8 cellular contexts compared by ENCODE assay signal in the genomic region with DNA sequence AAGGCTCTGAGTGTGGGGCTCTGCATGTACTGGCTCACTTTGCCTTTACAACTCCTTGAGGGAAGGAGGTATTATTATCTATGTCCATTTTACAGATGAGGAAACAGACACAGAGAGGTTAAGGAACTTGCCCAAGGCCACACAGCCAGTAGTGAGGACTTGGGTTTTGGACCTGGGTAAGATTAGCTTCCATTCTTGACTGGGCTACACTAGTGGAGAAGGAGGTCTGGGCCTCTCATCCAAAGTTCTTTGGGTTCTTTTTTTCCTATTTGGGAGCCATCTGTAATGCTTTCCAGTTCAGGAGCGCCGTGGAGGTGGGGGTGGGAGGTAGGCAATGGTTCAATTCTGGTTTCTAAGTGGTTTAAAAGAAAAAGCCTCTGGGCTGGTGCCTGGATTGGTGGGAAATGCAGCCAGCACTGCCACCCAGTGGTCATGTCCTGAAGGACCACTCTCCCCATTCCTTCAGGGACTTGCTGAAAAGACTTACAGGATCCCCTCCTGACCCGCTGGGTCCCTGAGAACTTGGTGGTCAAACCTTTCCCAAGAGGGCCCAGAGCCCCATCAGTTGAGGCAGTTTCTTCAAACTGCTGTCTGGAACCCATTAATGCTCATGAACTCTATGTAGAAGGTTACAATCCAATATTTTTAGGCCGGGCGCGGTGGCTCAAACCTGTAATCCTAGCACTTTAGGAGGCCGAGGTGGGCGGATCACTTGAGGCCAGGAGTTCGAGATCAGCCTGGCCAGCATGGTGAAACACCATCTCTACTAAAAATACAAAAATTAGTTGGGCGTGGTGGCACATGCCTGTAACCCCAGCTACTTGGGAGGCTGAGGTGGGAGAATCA. TPM values are rescaled to one million over a fixed set of nuclear protein-coding genes. Genes with fewer than 3 reads are reported as not detected.
DNase-seq lines count a peak whose midpoint lies in the region; ATAC-seq, FAIRE-seq and TF ChIP-seq lines count a peak whose summit lies in the region.

No MANE protein-coding gene starts in this region.

- H3K79me2 ChIP-seq in endothelial cell of umbilical vein (ENCODE audit: control insufficient read depth, insufficient read depth, low read length), result no peaks in the 10 kb centered on the region

- peaks cover 2% of the 10 kb centered on the region for H3K4me1 ChIP-seq in endothelial cell of umbilical vein (ENCODE audit: control insufficient read depth, extremely low read depth, insufficient read depth, low read length)
- H3K4me1 ChIP-seq in mucosa of descending colon (ENCODE audit: low read depth), result no peaks in the 10 kb centered on the region

- H3K36me3 Mint-ChIP-seq in activated CD8-positive, alpha-beta T cell treated with anti-CD3 and anti-CD28 coated beads for 36 hours (ENCODE audit: low read depth), result no peaks in the 10 kb centered on the region

- H3K4me3 Mint-ChIP-seq in activated CD8-positive, alpha-beta T cell treated with anti-CD3 and anti-CD28 coated beads for 36 hours, result no peak overlapping the region

- H3K27me3 ChIP-seq in AG04450 (ENCODE audit: control insufficient read depth, insufficient read depth, low read length), result peaks cover 5% of the 10 kb centered on the region
- H3K27me3 ChIP-seq in endothelial cell of umbilical vein (ENCODE audit: control insufficient read depth in 2 of 2, insufficient read depth in 2 of 2, low read length in 2 of 2), result no peaks in the 10 kb centered on the region

- no peaks in the 10 kb centered on the region for H3K4me1 Mint-ChIP-seq in activated CD8-positive, alpha-beta T cell treated with anti-CD3 and anti-CD28 coated beads for 36 hours (ENCODE audit: low read depth)

- H2AFZ ChIP-seq in endothelial cell of umbilical vein (ENCODE audit: low read depth, low read length), result peak overlapping the region; percentile 55

- H3K9ac ChIP-seq in endothelial cell of umbilical vein (replicated peaks; ENCODE audit: extremely low read depth, insufficient read depth, low read length), result no peak overlapping the region

- H3K9me3 Mint-ChIP-seq in activated CD8-positive, alpha-beta T cell treated with anti-CD3 and anti-CD28 coated beads for 36 hours, result no peaks in the 10 kb centered on the region

- in situ Hi-C loops in GM13977 (cut with MboI; ENCODE audit: low pct_unique_long_range_greater_than_20kb, low sequenced_read_pairs, unreplicated experiment), result loop anchor here (25.0 kb wide), 1 partner anchor 176 kb away; no protein-coding TSS in a partner anchor

- ATAC-seq in HG03135 (IDR thresholded peaks at IDR 0.05; ENCODE audit: unreplicated experiment), result peak; percentile 68
- peak; percentile 94 for ATAC-seq in activated CD8-positive, alpha-beta T cell treated with anti-CD3 and anti-CD28 coated beads for 36 hours
- peak; percentile 88 for ATAC-seq in mucosa of descending colon

- dilution Hi-C loops in endothelial cell of umbilical vein (cut with MboI; ENCODE audit: extremely low pct_ligation_motif_present, low sequenced_read_pairs), result no loop called here

- H3K36me3 ChIP-seq in endothelial cell of umbilical vein (ENCODE audit: control insufficient read depth in 2 of 2, extremely low read depth in 1 of 2, insufficient read depth in 2 of 2, low read length in 2 of 2) (no peaks in the 10 kb centered on the region), mucosa of descending colon (ENCODE audit: low read depth) (no peaks in the 10 kb centered on the region)

- POLR2A ChIA-PET in AG04450 (lab: Yijun Ruan, JAX), result no interaction called here
- POLR2A ChIA-PET in activated CD8-positive, alpha-beta T cell treated with anti-CD3 and anti-CD28 coated beads for 36 hours (lab: Charles Lee), result no interaction called here
- POLR2A ChIA-PET in endothelial cell of umbilical vein (lab: Charles Lee), result no interaction called here

- intact Hi-C loops in activated CD8-positive, alpha-beta T cell treated with anti-CD3 and anti-CD28 coated beads for 36 hours (cut with micrococcal nuclease), result loop anchor here (2.0 to 5.0 kb wide), 3 partner anchors 79 to 271 kb away; no protein-coding TSS in a partner anchor
- intact Hi-C loops in endothelial cell of umbilical vein (cut with micrococcal nuclease) (loop anchor here (1.0 to 5.0 kb wide), 6 partner anchors 14 to 392 kb away; partner anchors contain the start of gene SFXN5), mucosa of descending colon (cut with DNase I, micrococcal nuclease) (loop anchor here in 1 of 2 donors (5.0 kb wide), 1 partner anchor 171 kb away; no protein-coding TSS in a partner anchor)

- peaks cover 1% of the 10 kb centered on the region for H3K27me3 Mint-ChIP-seq in activated CD8-positive, alpha-beta T cell treated with anti-CD3 and anti-CD28 coated beads for 36 hours

- DNase-seq in AG04450 (ENCODE audit: low read depth, low spot score), result peak; percentile 62
- DNase-seq in GM13977 (ENCODE audit: low spot score), result peak; percentile 83
- peak; percentile 37 for DNase-seq in NCI-H748 (lab: John Stamatoyannopoulos, UW; ENCODE audit: unreplicated experiment)
- DNase-seq in activated CD8-positive, alpha-beta T cell treated with anti-CD3 and anti-CD28 coated beads for 36 hours, result peak; percentile 77
- peak; percentile 84 for DNase-seq in endothelial cell of umbilical vein (ENCODE audit: low read depth, low spot score)
- peak in 2 of 3 donors; percentile 73 to 74 for DNase-seq in mucosa of descending colon
- DNase-seq in stimulated activated naive CD4-positive, alpha-beta T cell (lab: John Stamatoyannopoulos, UW), result peak; percentile 13 to 57 (median 50)

- H3K9me3 ChIP-seq in AG04450 (ENCODE audit: control insufficient read depth, insufficient read depth, low read length), result no peaks in the 10 kb centered on the region
- no peaks in the 10 kb centered on the region for H3K9me3 ChIP-seq in endothelial cell of umbilical vein (replicated peaks; ENCODE audit: control insufficient read depth, insufficient read depth, low read length)
- H3K9me3 ChIP-seq in mucosa of descending colon, result no peaks in the 10 kb centered on the region

- peak; percentile 94 for TF ChIP-seq CTCF in AG04450 (IDR thresholded peaks at IDR 0.05; ENCODE audit: low read depth, low read length)
- peak; percentile 86 for TF ChIP-seq CTCF in GM13977 (IDR thresholded peaks at IDR 0.05; ENCODE audit: extremely low read depth, insufficient read depth, missing control alignments)
- peak; percentile 82 for TF ChIP-seq CTCF in activated CD8-positive, alpha-beta T cell treated with anti-CD3 and anti-CD28 coated beads for 36 hours (IDR thresholded peaks at IDR 0.05)
- TF ChIP-seq CTCF in endothelial cell of umbilical vein (IDR thresholded peaks at IDR 0.05; ENCODE audit: extremely low read depth in 1 of 2, insufficient read depth in 1 of 2, low read depth in 1 of 2, low read length in 2 of 2), result peak; percentile 86 to 89
- peak; percentile 67 for TF ChIP-seq CTCF in mucosa of descending colon (IDR thresholded peaks at IDR 0.05)

- BruUV-seq in endothelial cell of umbilical vein (replicated peaks; lab: Mats Ljungman, UMichigan), result no TSS peak

- TF ChIP-seq POLR2A in endothelial cell of umbilical vein (IDR thresholded peaks at IDR 0.05; ENCODE audit: low read depth, low read length), result no peak

- H3K4me3 ChIP-seq in AG04450 (ENCODE audit: low read depth, low read length) (no peak overlapping the region), endothelial cell of umbilical vein (replicated peaks in 1 of 3; ENCODE audit: insufficient read depth in 1 of 3, low read depth in 1 of 3, low read length in 3 of 3) (no peak overlapping the region), mucosa of descending colon (no peak overlapping the region)

- H3K27ac ChIP-seq in AG04450 (ENCODE audit: low read depth, low read length) (no peak overlapping the region), endothelial cell of umbilical vein (ENCODE audit: insufficient read depth, low read depth, low read length) (no peak overlapping the region)

- H4K20me1 ChIP-seq in endothelial cell of umbilical vein (replicated peaks; ENCODE audit: control insufficient read depth, extremely low read depth, insufficient read depth, low read length), result no peaks in the 10 kb centered on the region

- no peak overlapping the region for H3K27ac Mint-ChIP-seq in activated CD8-positive, alpha-beta T cell treated with anti-CD3 and anti-CD28 coated beads for 36 hours

- no peak overlapping the region for H3K4me2 ChIP-seq in endothelial cell of umbilical vein (ENCODE audit: insufficient read depth, low read length)

- no peaks in the 10 kb centered on the region for H3K9me1 ChIP-seq in endothelial cell of umbilical vein (replicated peaks; ENCODE audit: control insufficient read depth, extremely low read depth, insufficient read depth, low read length)

- CTCF ChIA-PET in AG04450 (lab: Charles Lee), result interaction anchor here (0.6 to 10.9 kb wide), 22 partner anchors 8 to 1382 kb away, joined by 3 to 240 read pairs (median 6); no protein-coding TSS in a partner anchor
- CTCF ChIA-PET in activated CD8-positive, alpha-beta T cell treated with anti-CD3 and anti-CD28 coated beads for 36 hours (lab: Charles Lee), result interaction anchor here (0.5 to 2.5 kb wide), 16 partner anchors 11 to 270 kb away, joined by 3 to 21 read pairs (median 4); no protein-coding TSS in a partner anchor
- CTCF ChIA-PET in endothelial cell of umbilical vein (lab: Charles Lee), result interaction anchor here (0.5 to 10.6 kb wide), 20 partner anchors 10 to 1179 kb away, joined by 3 to 188 read pairs (median 4); partner anchors contain the start of gene SPR

- peak; percentile 78 for FAIRE-seq in endothelial cell of umbilical vein (lab: Jason Lieb, UNC)

RNA-seq across cellular contexts. Expression of gene NOTO, which starts 38.6 kb away (rescaled TPM):
- polyA plus RNA-seq in AG04450 (2011; rRNA removed), result not detected in 2 replicates
- polyA minus RNA-seq in AG04450 (2011; rRNA and poly(A)+ RNA removed), result not detected in 2 replicates
- total RNA-seq in activated CD8-positive, alpha-beta T cell treated with anti-CD3 and anti-CD28 coated beads for 36 hours, result not detected
- not detected in 2 replicates for total RNA-seq in endothelial cell of umbilical vein
- polyA plus RNA-seq in endothelial cell of umbilical vein, result not detected in 2 replicates
- not detected in 2 replicates for polyA plus RNA-seq in endothelial cell of umbilical vein (2011; cell fraction: cytosol; rRNA removed)
- not detected in 2 replicates for polyA plus RNA-seq in endothelial cell of umbilical vein (2011; cell fraction: nucleus; rRNA removed)
- polyA plus RNA-seq in endothelial cell of umbilical vein (2012), result not detected in 2 replicates
- polyA minus RNA-seq in endothelial cell of umbilical vein, result not detected in 2 replicates
- not detected for polyA minus RNA-seq in endothelial cell of umbilical vein (2011; cell fraction: cytosol; rRNA and poly(A)+ RNA removed)
- polyA minus RNA-seq in endothelial cell of umbilical vein (2011; cell fraction: nucleus; rRNA and poly(A)+ RNA removed), result not detected in 2 replicates
- not detected for total RNA-seq in mucosa of descending colon

RNA-seq across cellular contexts. Expression of gene SMYD5, which starts 50.3 kb away (rescaled TPM):
- polyA plus RNA-seq in AG04450 (2011; rRNA removed) (10.4 and 13.8 TPM in 2 replicates), endothelial cell of umbilical vein (16.2 and 19.9 TPM in 2 replicates)
- polyA minus RNA-seq in AG04450 (2011; rRNA and poly(A)+ RNA removed), result 21.6 and 22.7 TPM in 2 replicates
- 10 to 100 TPM; 39.6 to 48.6 TPM for total RNA-seq in activated CD8-positive, alpha-beta T cell treated with anti-CD3 and anti-CD28 coated beads for 36 hours
- total RNA-seq in endothelial cell of umbilical vein (23.4 and 31.7 TPM in 2 replicates), mucosa of descending colon (10 to 100 TPM; 10.5 to 20.0 (median 16.0) TPM)
- 18.9 and 20.7 TPM in 2 replicates for polyA plus RNA-seq in endothelial cell of umbilical vein (2011; cell fraction: cytosol; rRNA removed)
- polyA plus RNA-seq in endothelial cell of umbilical vein (2011; cell fraction: nucleus; rRNA removed), result 42.3 and 47.6 TPM in 2 replicates
- 20.3 and 23.2 TPM in 2 replicates for polyA plus RNA-seq in endothelial cell of umbilical vein (2012)
- 25.7 and 36.9 TPM in 2 replicates for polyA minus RNA-seq in endothelial cell of umbilical vein
- 11.6 TPM for polyA minus RNA-seq in endothelial cell of umbilical vein (2011; cell fraction: cytosol; rRNA and poly(A)+ RNA removed)
- 19.8 and 21.2 TPM in 2 replicates for polyA minus RNA-seq in endothelial cell of umbilical vein (2011; cell fraction: nucleus; rRNA and poly(A)+ RNA removed)

RNA-seq across cellular contexts. Expression of gene RAB11FIP5, which starts 51.0 kb away (rescaled TPM):
- 29.6 and 37.5 TPM in 2 replicates for polyA plus RNA-seq in AG04450 (2011; rRNA removed)
- 54.0 and 57.0 TPM in 2 replicates for polyA minus RNA-seq in AG04450 (2011; rRNA and poly(A)+ RNA removed)
- 1 to 10 TPM; 9.0 to 9.7 TPM for total RNA-seq in activated CD8-positive, alpha-beta T cell treated with anti-CD3 and anti-CD28 coated beads for 36 hours
- 47.0 and 49.4 TPM in 2 replicates for total RNA-seq in endothelial cell of umbilical vein
- polyA plus RNA-seq in endothelial cell of umbilical vein, result 32.4 and 36.6 TPM in 2 replicates
- polyA plus RNA-seq in endothelial cell of umbilical vein (2011; cell fraction: cytosol; rRNA removed), result 35.8 and 36.8 TPM in 2 replicates
- polyA plus RNA-seq in endothelial cell of umbilical vein (2011; cell fraction: nucleus; rRNA removed), result 28.3 and 31.5 TPM in 2 replicates
- polyA plus RNA-seq in endothelial cell of umbilical vein (2012), result 56.4 and 64.0 TPM in 2 replicates
- 71.5 and 74.9 TPM in 2 replicates for polyA minus RNA-seq in endothelial cell of umbilical vein
- polyA minus RNA-seq in endothelial cell of umbilical vein (2011; cell fraction: cytosol; rRNA and poly(A)+ RNA removed), result 9.1 TPM
- polyA minus RNA-seq in endothelial cell of umbilical vein (2011; cell fraction: nucleus; rRNA and poly(A)+ RNA removed), result 17.6 and 20.4 TPM in 2 replicates
- total RNA-seq in mucosa of descending colon, result 10 to 100 TPM; 17.8 to 27.9 (median 18.3) TPM
